ENCODE assay signal across 12 cellular contexts in the genomic region with DNA sequence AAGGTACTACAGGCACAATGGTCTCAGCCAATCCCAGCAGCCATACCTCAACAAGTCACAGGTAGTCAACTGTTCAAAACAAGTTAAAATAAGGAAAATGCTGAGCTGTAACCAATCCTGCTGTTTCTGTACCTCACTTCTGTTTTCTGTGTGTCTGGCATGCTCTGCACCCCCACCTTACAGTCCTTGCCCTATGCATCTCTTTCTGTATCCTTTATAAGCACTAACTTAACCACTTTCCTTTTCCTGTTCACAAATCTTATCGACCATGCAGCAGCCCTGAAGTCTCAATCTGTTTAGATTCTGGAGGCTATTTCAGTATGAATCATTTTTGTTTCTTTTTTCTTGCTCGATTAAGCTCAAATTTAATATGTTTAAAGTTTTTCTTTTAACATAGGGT.
DNase-seq lines count a peak whose midpoint lies in the region; ATAC-seq and FAIRE-seq lines count a peak whose summit lies in the region.
"Had no signal": no experiment of that assay in that cellular context is flagged by ENCODE, and none has a peak within 500 bp of the region (broad histone marks: within the 10 kb centered on the region; RNA-seq: fewer than 3 reads in every experiment).

No MANE protein-coding gene starts in this region.

- H3K9me3 ChIP-seq in HAP-1, result no peaks in the 10 kb centered on the region; the same call in 1 of the 2 replicates
- H3K9me3 ChIP-seq: BLaER1 had no signal

- in situ Hi-C loops in KBM-7 (cut with MboI; ENCODE audit: low pct_unique_long_range_greater_than_20kb, low sequenced_read_pairs) (no loop called here), HAP-1 (cut with MboI; ENCODE audit: low sequenced_read_pairs) (no loop called here)

- H3K27me3 ChIP-seq in HAP-1 (ENCODE audit: low read depth), result no peaks in the 10 kb centered on the region
- H3K27me3 ChIP-seq: BLaER1 had no signal

- FAIRE-seq in GM18507 (lab: Jason Lieb, UNC), result peak; percentile 76

- DNase-seq in GM18507 (ENCODE audit: extremely low spot score, insufficient read length, low read depth), result no peak
- peak; percentile 48 for DNase-seq in KBM-7
- no peak for DNase-seq in HAP-1 (ENCODE audit: low spot score in 2 of 2)
- DNase-seq in NCI-H1092 treated with DMSO at 0.1 percent for 48 hours (lab: John Stamatoyannopoulos, UW), result no peak
- DNase-seq: cerebellar nuclear complex, islet precursor cell had no signal

- no peaks in the 10 kb centered on the region for H3K36me3 ChIP-seq in HAP-1 (replicated peaks)
- H3K36me3 ChIP-seq: BLaER1 had no signal

- ATAC-seq in GM19463 (IDR thresholded peaks at IDR 0.05; ENCODE audit: unreplicated experiment) (peak; percentile 62), HG02938 (IDR thresholded peaks at IDR 0.05; ENCODE audit: unreplicated experiment) (peak; percentile 88), GM19328 (IDR thresholded peaks at IDR 0.05; ENCODE audit: unreplicated experiment) (no peak), HG03439 (IDR thresholded peaks at IDR 0.05; ENCODE audit: unreplicated experiment) (no peak)
- ATAC-seq: activated T-helper 17 cell treated with anti-CD3 and anti-CD28 coated beads, Interleukin-2, amount 50 U/mL, for 72 hours had no signal

- peaks cover 13% of the 10 kb centered on the region for H3K4me1 ChIP-seq in HAP-1
- H3K4me1 ChIP-seq: BLaER1 had no signal

- no peak overlapping the region for H3K4me3 ChIP-seq in HAP-1
- H3K4me3 ChIP-seq: BLaER1 had no signal

Comparison
In these comparisons a context has a peak if more than half of its experiments do, and no peak if none do; other contexts are left out.
1. ATAC-seq: peak in GM19463 (single experiment) and HG02938 (single experiment); none in GM19328 (single experiment) and HG03439 (single experiment).